Comparison of ENCODE assay signal across 23 cellular contexts in genomic region chr4:139152249-139152648, GRCh38.
"Had no signal": no experiment of that assay in that cellular context is flagged by ENCODE, and none has a peak within 500 bp of the region (broad histone marks: within the 10 kb centered on the region; RNA-seq: fewer than 3 reads in every experiment).

No MANE protein-coding gene starts in this region.

- H3K4me3 Mint-ChIP-seq: memory B cell; mesothelial cell of epicardium; naive thymus-derived CD8-positive, alpha-beta T cell; nephron progenitor cell; stimulated activated naive B cell treated with anti-CD40 and anti-IgM and Interleukin-4, amounts not matched to agents 10 μg/mL and 1 μg/mL and 100 μg/mL, for 72 hours; stimulated activated naive CD8-positive, alpha-beta T cell treated with anti-CD3 and anti-CD28 coated beads, Interleukin-15, Interleukin-2, amounts not matched to agents 100 ng/mL and 50 ng/mL, for 24 hours had no signal

- H3K27me3 ChIP-seq: dorsolateral prefrontal cortex, gastrocnemius medialis, right atrium auricular region, transverse colon, vagina had no signal

- H3K27ac Mint-ChIP-seq: memory B cell; naive thymus-derived CD8-positive, alpha-beta T cell; stimulated activated naive B cell treated with anti-CD40 and anti-IgM and Interleukin-4, amounts not matched to agents 10 μg/mL and 1 μg/mL and 100 μg/mL, for 72 hours; stimulated activated naive CD8-positive, alpha-beta T cell treated with anti-CD3 and anti-CD28 coated beads, Interleukin-15, Interleukin-2, amounts not matched to agents 100 ng/mL and 50 ng/mL, for 24 hours had no signal

- FAIRE-seq: keratinocyte had no signal

- H3K9me3 ChIP-seq: gastrocnemius medialis, prostate gland, right atrium auricular region, transverse colon, vagina had no signal

- H3K36me3 ChIP-seq: gastrocnemius medialis, prostate gland, right atrium auricular region, transverse colon, vagina had no signal

- H3K36me3 Mint-ChIP-seq: memory B cell had no signal

- H3K9me3 Mint-ChIP-seq: memory B cell; stimulated activated naive B cell treated with anti-CD40 and anti-IgM and Interleukin-4, amounts not matched to agents 10 μg/mL and 1 μg/mL and 100 μg/mL, for 72 hours; stimulated activated naive CD8-positive, alpha-beta T cell treated with anti-CD3 and anti-CD28 coated beads, Interleukin-15, Interleukin-2, amounts not matched to agents 100 ng/mL and 50 ng/mL, for 24 hours had no signal

- H3K27me3 Mint-ChIP-seq: memory B cell; naive thymus-derived CD8-positive, alpha-beta T cell; stimulated activated naive B cell treated with anti-CD40 and anti-IgM and Interleukin-4, amounts not matched to agents 10 μg/mL and 1 μg/mL and 100 μg/mL, for 72 hours; stimulated activated naive CD8-positive, alpha-beta T cell treated with anti-CD3 and anti-CD28 coated beads, Interleukin-15, Interleukin-2, amounts not matched to agents 100 ng/mL and 50 ng/mL, for 24 hours had no signal

- H3K27ac ChIP-seq: dorsolateral prefrontal cortex, epithelial cell of prostate, prostate gland, right atrium auricular region, skin epidermis, transverse colon, vagina had no signal

- DNase-seq: cortex of kidney; dorsolateral prefrontal cortex; effector CD4-positive, alpha-beta T cell; gastrocnemius medialis; head of caudate nucleus; naive thymus-derived CD8-positive, alpha-beta T cell; nephron progenitor cell; nucleus accumbens; stimulated activated CD4-positive, alpha-beta T cell treated with anti-CD3 and anti-CD28 coated beads, Interleukin-15, amount 100 ng/mL, for 24 hours; stimulated activated CD4-positive, alpha-beta T cell treated with anti-CD3 and anti-CD28 coated beads, Interleukin-2, amount 100 ng/mL, for 48 hours; stimulated activated naive B cell treated with anti-CD40 and anti-IgM and Interleukin-4, amounts not matched to agents 10 μg/mL and 1 μg/mL and 100 μg/mL, for 72 hours; transverse colon had no signal

- H3K4me3 ChIP-seq: dorsolateral prefrontal cortex, gastrocnemius medialis, lung, prostate gland, right atrium auricular region, skin epidermis, transverse colon, vagina had no signal

- ATAC-seq: esophagus mucosa; gastrocnemius medialis; naive thymus-derived CD8-positive, alpha-beta T cell; stimulated activated naive B cell treated with anti-CD40 and anti-IgM and Interleukin-4, amounts not matched to agents 10 μg/mL and 1 μg/mL and 100 μg/mL, for 72 hours had no signal

- H3K4me1 ChIP-seq: prostate gland, right atrium auricular region had no signal
